20 cellular contexts compared by ENCODE assay signal in genomic region chr1:209723265-209723664, GRCh38. TPM values are rescaled to one million over a fixed set of nuclear protein-coding genes. Genes with fewer than 3 reads are reported as not detected.
"Had no signal": no experiment of that assay in that cellular context is flagged by ENCODE, and none has a peak within 500 bp of the region (broad histone marks: within the 10 kb centered on the region; RNA-seq: fewer than 3 reads in every experiment).

No MANE protein-coding gene starts in this region.

- H3K4me3 Mint-ChIP-seq: activated CD4-positive, alpha-beta T cell treated with anti-CD3 and anti-CD28 coated beads, Interleukin-2, amount 10 ng/mL, durations not matched to agents 7 days and 5 days; activated CD8-positive, alpha-beta memory T cell treated with anti-CD3 and anti-CD28 coated beads, Interleukin-2, amount 10 ng/mL, durations not matched to agents 7 days and 5 days; nephron progenitor cell; stimulated activated memory B cell treated with anti-CD40 and anti-IgM and Interleukin-4, amounts not matched to agents 10 μg/mL and 1 μg/mL and 100 μg/mL, for 72 hours had no signal

- H3K27ac Mint-ChIP-seq: nephron progenitor cell had no signal

- H3K9me3 Mint-ChIP-seq: nephron progenitor cell, T-cell had no signal

- DNase-seq: activated CD4-positive, CD25-positive, alpha-beta regulatory T cell; activated CD8-positive, alpha-beta memory T cell treated with anti-CD3 and anti-CD28 coated beads, Interleukin-2, amount 10 ng/mL, durations not matched to agents 7 days and 5 days; adrenal gland; dermis blood vessel endothelial cell; effector memory CD4-positive, alpha-beta T cell; foreskin fibroblast; left cardiac atrium; lower lobe of right lung; nephron progenitor cell; nucleus accumbens; SHP77 treated with DMSO at 0.1 percent for 48 hours; sigmoid colon; SK-N-SH; T-cell; T1000 had no signal

- H3K4me1 Mint-ChIP-seq: nephron progenitor cell had no signal

- H3K36me3 Mint-ChIP-seq: stimulated activated memory B cell treated with anti-CD40 and anti-IgM and Interleukin-4, amounts not matched to agents 10 μg/mL and 1 μg/mL and 100 μg/mL, for 72 hours; T-cell had no signal

- ATAC-seq: left cardiac atrium, lower lobe of right lung had no signal

- H3K27me3 Mint-ChIP-seq: activated CD4-positive, alpha-beta T cell treated with anti-CD3 and anti-CD28 coated beads, Interleukin-2, amount 10 ng/mL, durations not matched to agents 7 days and 5 days; activated CD8-positive, alpha-beta memory T cell treated with anti-CD3 and anti-CD28 coated beads, Interleukin-2, amount 10 ng/mL, durations not matched to agents 7 days and 5 days; stimulated activated memory B cell treated with anti-CD40 and anti-IgM and Interleukin-4, amounts not matched to agents 10 μg/mL and 1 μg/mL and 100 μg/mL, for 72 hours; T-cell had no signal

RNA-seq across cellular contexts. Expression of gene HSD11B1, which starts 18.6 kb away (rescaled TPM):
- total RNA-seq: cardiac muscle cell, dermis blood vessel endothelial cell, endothelial cell of umbilical vein, glomerular endothelial cell had no signal

RNA-seq across cellular contexts. Expression of gene TRAF3IP3, which starts 32.6 kb away (rescaled TPM):
- total RNA-seq: dermis blood vessel endothelial cell, endothelial cell of umbilical vein, glomerular endothelial cell had no signal
